11 cellular contexts compared by ENCODE assay signal in the genomic region with DNA sequence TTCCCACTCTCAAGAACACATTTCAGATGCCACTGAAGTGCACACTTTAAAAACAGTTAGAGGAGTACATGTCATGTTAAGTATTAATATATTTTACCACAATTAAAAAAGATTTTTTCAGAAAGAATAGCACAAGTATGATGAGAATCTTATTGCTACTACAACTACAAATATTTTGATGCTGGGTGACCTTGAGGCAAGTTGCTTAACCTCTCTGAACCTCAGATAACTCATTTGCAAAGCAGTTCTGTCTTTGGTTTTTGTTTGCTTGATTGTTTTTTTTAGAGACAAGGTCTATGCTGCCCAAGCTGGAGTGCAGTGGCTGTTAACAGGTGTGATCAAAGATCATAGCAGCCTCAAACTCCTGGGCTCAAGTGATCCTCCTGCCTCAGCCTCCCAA. TPM values are rescaled to one million over a fixed set of nuclear protein-coding genes. Genes with fewer than 3 reads are reported as not detected.
"Had no signal": no experiment of that assay in that cellular context is flagged by ENCODE, and none has a peak within 500 bp of the region (broad histone marks: within the 10 kb centered on the region; RNA-seq: fewer than 3 reads in every experiment).

No MANE protein-coding gene starts in this region.

- H3K4me3 Mint-ChIP-seq: GM23338, H9, HFFc6 had no signal

- H3K36me3 ChIP-seq: HAP-1 had no signal

- H3K9me3 ChIP-seq: HAP-1 had no signal

- ATAC-seq: GM23338, HCT116 had no signal

- H3K4me2 ChIP-seq: GM23338 had no signal

- H3K4me1 Mint-ChIP-seq: GM23338, H9 had no signal

- DNase-seq: GM23248, GOT3, H7, H9, HCEC 1CT, HFFc6 had no signal

- H3K4me3 ChIP-seq: GM23248, GM23338, HAP-1 had no signal

- H3K27ac ChIP-seq: GM23248 had no signal

- FAIRE-seq: H1, H54 had no signal

- H3K4me1 ChIP-seq: HAP-1 had no signal

- H2AFZ ChIP-seq: GM23248, GM23338 had no signal

- H3K9ac ChIP-seq: GM23248 had no signal

- H3K27ac Mint-ChIP-seq: GM23338, H9, HFFc6 had no signal

RNA-seq across cellular contexts. Expression of a gene that starts 13.7 kb away (rescaled TPM):
- total RNA-seq: H9 had no signal
